ENCODE assay signal across 8 cellular contexts in genomic region chr1:226653311-226653921, GRCh38.
DNase-seq lines count a peak whose midpoint lies in the region; ATAC-seq lines count a peak whose summit lies in the region.
"Had no signal": no experiment of that assay in that cellular context is flagged by ENCODE, and none has a peak within 500 bp of the region (broad histone marks: within the 10 kb centered on the region; RNA-seq: fewer than 3 reads in every experiment).

No MANE protein-coding gene starts in this region.

- peaks cover 2% of the 10 kb centered on the region for H3K36me3 ChIP-seq in MG63

- peak overlapping the region; percentile 74 for H3K4me3 Mint-ChIP-seq in natural killer cell treated with Interleukin-12 subunit alpha and Interleukin-12 subunit beta and Interleukin-15 and Interleukin-18, amount 100 ng/mL, for 72 hours

- H3K27ac Mint-ChIP-seq in natural killer cell treated with Interleukin-12 subunit alpha and Interleukin-12 subunit beta and Interleukin-15 and Interleukin-18, amount 100 ng/mL, for 72 hours: peak overlapping the region in 1 of 2 donors; percentile 84

- no peaks in the 10 kb centered on the region for H3K9me3 ChIP-seq in MG63

- peak; percentile 82 for ATAC-seq in GM19452 (IDR thresholded peaks at IDR 0.05; ENCODE audit: unreplicated experiment)
- ATAC-seq in HG03135 (IDR thresholded peaks at IDR 0.05; ENCODE audit: unreplicated experiment): peak; percentile 55
- ATAC-seq in natural killer cell treated with Interleukin-12 subunit alpha and Interleukin-12 subunit beta and Interleukin-15 and Interleukin-18, amount 100 ng/mL, for 72 hours: peak; percentile 76 to 84

- no peak overlapping the region for H3K4me3 ChIP-seq in MG63
- H3K4me3 ChIP-seq: lung had no signal

- no peaks in the 10 kb centered on the region for H3K36me3 Mint-ChIP-seq in natural killer cell treated with Interleukin-12 subunit alpha and Interleukin-12 subunit beta and Interleukin-15 and Interleukin-18, amount 100 ng/mL, for 72 hours

- peak; percentile 62 for DNase-seq in activated CD8-positive, alpha-beta memory T cell treated with anti-CD3 and anti-CD28 coated beads, Interleukin-2, amount 50 U/mL, for 1 hour (ENCODE audit: extremely low read depth)
- peak; percentile 78 for DNase-seq in natural killer cell treated with Interleukin-12 subunit alpha and Interleukin-12 subunit beta and Interleukin-15 and Interleukin-18, amount 100 ng/mL, for 72 hours (ENCODE audit: low spot score)
- no peak for DNase-seq in NCI-H1436 (lab: John Stamatoyannopoulos, UW)
- no peak for DNase-seq in foreskin melanocyte
- no peak for DNase-seq in MG63

- peaks cover 66 to 67% of the 10 kb centered on the region in 2 donors for H3K4me1 Mint-ChIP-seq in natural killer cell treated with Interleukin-12 subunit alpha and Interleukin-12 subunit beta and Interleukin-15 and Interleukin-18, amount 100 ng/mL, for 72 hours (ENCODE audit: low read depth in 2 of 2)

- no peaks in the 10 kb centered on the region for H3K9me3 Mint-ChIP-seq in natural killer cell treated with Interleukin-12 subunit alpha and Interleukin-12 subunit beta and Interleukin-15 and Interleukin-18, amount 100 ng/mL, for 72 hours

- no peaks in the 10 kb centered on the region for H3K27me3 ChIP-seq in MG63

- H3K27me3 Mint-ChIP-seq in natural killer cell treated with Interleukin-12 subunit alpha and Interleukin-12 subunit beta and Interleukin-15 and Interleukin-18, amount 100 ng/mL, for 72 hours: no peaks in the 10 kb centered on the region

Comparison
In these comparisons a context has a peak if more than half of its experiments do, and no peak if none do; other contexts are left out.
1. DNase-seq: peak in activated CD8-positive, alpha-beta memory T cell treated with anti-CD3 and anti-CD28 coated beads, Interleukin-2, amount 50 U/mL, for 1 hour (single experiment) and natural killer cell treated with Interleukin-12 subunit alpha and Interleukin-12 subunit beta and Interleukin-15 and Interleukin-18, amount 100 ng/mL, for 72 hours (single experiment); none in NCI-H1436 (single experiment), foreskin melanocyte (single experiment) and MG63 (single experiment).
2. Peak in every context shown above with its lines, with median percentiles within 50 percentile points of each other: ATAC-seq.